ENCODE assay signal across 1 cellular context in the genomic region with DNA sequence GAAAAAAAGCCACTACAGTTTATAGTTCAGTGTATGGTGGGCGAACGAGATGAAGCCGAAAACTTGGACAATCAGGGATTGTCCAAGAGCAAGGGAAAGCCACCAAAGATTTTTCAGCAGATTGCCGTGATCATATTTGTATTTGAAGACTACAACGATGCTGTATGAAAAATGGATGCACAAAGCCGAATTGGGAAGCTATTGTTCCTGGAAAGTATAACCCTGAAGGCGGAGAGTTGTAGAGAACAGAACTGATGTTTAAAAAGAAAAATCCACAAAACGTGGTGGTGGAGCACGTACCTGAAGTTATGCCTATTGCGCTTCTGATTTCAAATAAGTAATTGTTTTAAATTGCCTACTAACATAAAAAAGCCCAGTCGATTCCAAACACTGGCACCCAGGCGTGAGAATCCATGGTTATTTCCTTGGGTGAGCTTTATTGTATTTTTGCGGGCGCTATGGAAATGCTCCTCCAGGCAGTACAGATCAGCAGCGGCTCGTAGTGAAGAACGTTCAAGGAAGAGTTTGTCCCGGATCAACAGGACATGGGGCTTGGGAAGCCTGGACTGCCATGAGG.
TF ChIP-seq lines count a peak whose summit lies in the region.

No MANE protein-coding gene starts in this region.

TF ChIP-seq in HCT116, 20 proteins besides CTCF, POLR2A, EP300 and RAD21 (continued from another document):
- TF ChIP-seq, protein P1, sequence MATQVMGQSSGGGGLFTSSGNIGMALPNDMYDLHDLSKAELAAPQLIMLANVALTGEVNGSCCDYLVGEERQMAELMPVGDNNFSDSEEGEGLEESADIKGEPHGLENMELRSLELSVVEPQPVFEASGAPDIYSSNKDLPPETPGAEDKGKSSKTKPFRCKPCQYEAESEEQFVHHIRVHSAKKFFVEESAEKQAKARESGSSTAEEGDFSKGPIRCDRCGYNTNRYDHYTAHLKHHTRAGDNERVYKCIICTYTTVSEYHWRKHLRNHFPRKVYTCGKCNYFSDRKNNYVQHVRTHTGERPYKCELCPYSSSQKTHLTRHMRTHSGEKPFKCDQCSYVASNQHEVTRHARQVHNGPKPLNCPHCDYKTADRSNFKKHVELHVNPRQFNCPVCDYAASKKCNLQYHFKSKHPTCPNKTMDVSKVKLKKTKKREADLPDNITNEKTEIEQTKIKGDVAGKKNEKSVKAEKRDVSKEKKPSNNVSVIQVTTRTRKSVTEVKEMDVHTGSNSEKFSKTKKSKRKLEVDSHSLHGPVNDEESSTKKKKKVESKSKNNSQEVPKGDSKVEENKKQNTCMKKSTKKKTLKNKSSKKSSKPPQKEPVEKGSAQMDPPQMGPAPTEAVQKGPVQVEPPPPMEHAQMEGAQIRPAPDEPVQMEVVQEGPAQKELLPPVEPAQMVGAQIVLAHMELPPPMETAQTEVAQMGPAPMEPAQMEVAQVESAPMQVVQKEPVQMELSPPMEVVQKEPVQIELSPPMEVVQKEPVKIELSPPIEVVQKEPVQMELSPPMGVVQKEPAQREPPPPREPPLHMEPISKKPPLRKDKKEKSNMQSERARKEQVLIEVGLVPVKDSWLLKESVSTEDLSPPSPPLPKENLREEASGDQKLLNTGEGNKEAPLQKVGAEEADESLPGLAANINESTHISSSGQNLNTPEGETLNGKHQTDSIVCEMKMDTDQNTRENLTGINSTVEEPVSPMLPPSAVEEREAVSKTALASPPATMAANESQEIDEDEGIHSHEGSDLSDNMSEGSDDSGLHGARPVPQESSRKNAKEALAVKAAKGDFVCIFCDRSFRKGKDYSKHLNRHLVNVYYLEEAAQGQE (IDR thresholded peaks at IDR 0.05; ENCODE audit: low read depth) = no peak
- no peak for TF ChIP-seq TCF7L2 (IDR thresholded peaks at IDR 0.05; ENCODE audit: borderline replicate concordance, extremely low read depth, insufficient read depth, insufficient read length)
- no peak for TF ChIP-seq MAX (IDR thresholded peaks at IDR 0.05)
- TF ChIP-seq JUND (IDR thresholded peaks at IDR 0.05) = no peak
- TF ChIP-seq ATF3 (IDR thresholded peaks at IDR 0.05) = no peak
- no peak for TF ChIP-seq ELF1 (IDR thresholded peaks at IDR 0.05; ENCODE audit: borderline replicate concordance, low read depth)
- no peak for TF ChIP-seq EGR1 (IDR thresholded peaks at IDR 0.05; ENCODE audit: low read depth)
- TF ChIP-seq SP1 (IDR thresholded peaks at IDR 0.05; ENCODE audit: low read depth) = no peak
- TF ChIP-seq CEBPB (IDR thresholded peaks at IDR 0.05; ENCODE audit: low read depth) = no peak
- no peak for TF ChIP-seq SIN3A (IDR thresholded peaks at IDR 0.05; ENCODE audit: low read depth)
- no peak for TF ChIP-seq CBX3 (IDR thresholded peaks at IDR 0.05; ENCODE audit: low read depth)
- TF ChIP-seq SRF (IDR thresholded peaks at IDR 0.05; ENCODE audit: low read depth) = no peak
- no peak for TF ChIP-seq EZH2 (IDR thresholded peaks at IDR 0.05)
TF ChIP-seq in HCT116: peak in this region for 0.
